ENCODE assay signal across 8 cellular contexts in genomic region chr17:76772842-76773521, GRCh38. TPM values are rescaled to one million over a fixed set of nuclear protein-coding genes. Genes with fewer than 3 reads are reported as not detected.
DNase-seq lines count a peak whose midpoint lies in the region; ATAC-seq and TF ChIP-seq lines count a peak whose summit lies in the region.

No MANE protein-coding gene starts in this region.

- H3K9me3 ChIP-seq in adipocyte (ENCODE audit: control insufficient read depth, low read length), result no peaks in the 10 kb centered on the region
- no peaks in the 10 kb centered on the region for H3K9me3 ChIP-seq in lung (ENCODE audit: control insufficient read depth in 2 of 2, insufficient read depth in 1 of 2, low read length in 1 of 2)
- H3K9me3 ChIP-seq in upper lobe of right lung, result no peaks in the 10 kb centered on the region

- no peaks in the 10 kb centered on the region for H3K27me3 ChIP-seq in adipocyte (replicated peaks; ENCODE audit: control insufficient read depth, insufficient read depth, low read length)
- no peaks in the 10 kb centered on the region for H3K27me3 ChIP-seq in lung (ENCODE audit: control insufficient read depth, insufficient read depth)
- no peaks in the 10 kb centered on the region for H3K27me3 ChIP-seq in upper lobe of right lung

- 60 to 83% methylated on average over 6 of the region's 6 CpGs for WGBS in lung, 2 donors

- H3K4me1 ChIP-seq in adipocyte (ENCODE audit: control insufficient read depth, insufficient read depth, low read length) (peaks cover 8% of the 10 kb centered on the region), lung (ENCODE audit: control insufficient read depth in 2 of 2, insufficient read depth in 2 of 2, low read length in 2 of 2) (no peaks in the 10 kb centered on the region), upper lobe of right lung (peaks cover 7% of the 10 kb centered on the region)

- H3K9ac ChIP-seq in adipocyte (ENCODE audit: low read length), result peak overlapping the region; percentile 20

- H3K4me3 ChIP-seq in adipocyte (ENCODE audit: low read length), result peak overlapping the region; percentile 45
- H3K4me3 ChIP-seq in lung, result no peak overlapping the region
- H3K4me3 ChIP-seq in upper lobe of right lung, result no peak overlapping the region

- intact Hi-C loops in upper lobe of right lung (cut with DNase I) (no loop called here), posterior vena cava (cut with DNase I) (no loop called here)

- ATAC-seq in lung (ENCODE audit: insufficient read depth, low FRiP score), result no peak
- peak; percentile 74 for ATAC-seq in upper lobe of right lung

- no peak for TF ChIP-seq CTCF in lung (IDR thresholded peaks at IDR 0.05; ENCODE audit: control extremely low read depth, extremely low read depth)
- TF ChIP-seq CTCF in upper lobe of right lung (IDR thresholded peaks at IDR 0.05), result no peak

- H3K27ac ChIP-seq in lung (ENCODE audit: low read depth in 1 of 2, low read length in 1 of 2), result peak overlapping the region; percentile 14 to 28
- H3K27ac ChIP-seq in upper lobe of right lung, result peak overlapping the region; percentile 43
- no peak overlapping the region for H3K27ac ChIP-seq in caudate nucleus (ENCODE audit: low read depth, low read length)

- DNase-seq in HK-2 (ENCODE audit: unreplicated experiment), result peak; percentile 75
- DNase-seq in T follicular helper cell (ENCODE audit: low read depth), result peak; percentile 56
- DNase-seq in adipocyte (ENCODE audit: low read depth), result peak; percentile 81
- no peak for DNase-seq in lung (ENCODE audit: low spot score)
- no peak for DNase-seq in upper lobe of right lung
- DNase-seq in caudate nucleus (lab: John Stamatoyannopoulos, UW), result no peak
- no peak for DNase-seq in foreskin melanocyte
- DNase-seq in posterior vena cava (ENCODE audit: low spot score), result no peak

- peaks cover 63% of the 10 kb centered on the region for H3K36me3 ChIP-seq in adipocyte (ENCODE audit: control insufficient read depth, insufficient read depth, low read length, severe bottlenecking)
- peaks cover 20 to 31% of the 10 kb centered on the region in 2 donors for H3K36me3 ChIP-seq in lung (ENCODE audit: control insufficient read depth in 2 of 2, insufficient read depth in 2 of 2, low read length in 2 of 2)
- peaks cover 73% of the 10 kb centered on the region for H3K36me3 ChIP-seq in upper lobe of right lung

RNA-seq across cellular contexts. Expression of gene MFSD11, which starts 35.1 kb away (rescaled TPM):
- total RNA-seq in lung (10 to 100 TPM; 30.5 to 57.5 TPM), upper lobe of right lung (32.3 TPM), posterior vena cava (10 to 100 TPM; 20.7 to 24.0 TPM)
- polyA plus RNA-seq in lung, result 10 to 100 TPM; 12.0 to 19.5 TPM

RNA-seq across cellular contexts. Expression of gene SRSF2, which starts 35.9 kb away (rescaled TPM):
- total RNA-seq in lung (100 to 1,000 TPM; 172 to 215 TPM), upper lobe of right lung (145 TPM), posterior vena cava (100 to 1,000 TPM; 120 to 133 TPM)
- polyA plus RNA-seq in lung, result 100 to 1,000 TPM; 136 to 251 TPM

RNA-seq across cellular contexts. Expression of gene METTL23, which starts 46.3 kb away (rescaled TPM):
- total RNA-seq in lung (10 to 100 TPM; 23.1 to 34.5 TPM), upper lobe of right lung (31.6 TPM), posterior vena cava (10 to 100 TPM; 23.3 to 25.6 TPM)
- polyA plus RNA-seq in lung, result 10 to 100 TPM; 37.7 to 43.1 TPM

RNA-seq across cellular contexts. Expression of gene JMJD6, which starts 46.6 kb away (rescaled TPM):
- 10 to 100 TPM; 25.6 to 34.3 TPM for total RNA-seq in lung
- polyA plus RNA-seq in lung, result 10 to 100 TPM; 23.8 to 52.9 TPM
- 29.6 TPM for total RNA-seq in upper lobe of right lung
- 10 to 100 TPM; 32.1 to 43.0 TPM for total RNA-seq in posterior vena cava

Comparison
In these comparisons a context has a peak if more than half of its experiments do, and no peak if none do; other contexts are left out.
1. DNase-seq: peak in HK-2 (single experiment), T follicular helper cell (single experiment) and adipocyte (single experiment); none in lung (single experiment), upper lobe of right lung (single experiment), caudate nucleus (0 of 61), foreskin melanocyte (single experiment) and posterior vena cava (single experiment).